9 cellular contexts compared by ENCODE assay signal in genomic region chr4:143188325-143189088, GRCh38. TPM values are rescaled to one million over a fixed set of nuclear protein-coding genes. Genes with fewer than 3 reads are reported as not detected.
DNase-seq lines count a peak whose midpoint lies in the region; ATAC-seq and TF ChIP-seq lines count a peak whose summit lies in the region.
"Had no signal": no experiment of that assay in that cellular context is flagged by ENCODE, and none has a peak within 500 bp of the region (broad histone marks: within the 10 kb centered on the region; RNA-seq: fewer than 3 reads in every experiment).

No MANE protein-coding gene starts in this region.

- peaks cover 5 to 59% (median 8%) of the 10 kb centered on the region in 3 donors for H3K4me1 ChIP-seq in gastroesophageal sphincter

- peaks cover 0 to 43% of the 10 kb centered on the region in 2 donors for H3K36me3 ChIP-seq in gastroesophageal sphincter

- TF ChIP-seq CTCF in WTC11 (IDR thresholded peaks at IDR 0.05): no peak
- no peak for TF ChIP-seq CTCF in gastroesophageal sphincter (IDR thresholded peaks at IDR 0.05)

- no peak for DNase-seq in activated CD4-positive, alpha-beta T cell treated with anti-CD3 and anti-CD28 coated beads for 36 hours
- no peak for DNase-seq in activated CD4-positive, alpha-beta T cell treated with anti-CD3 and anti-CD28 coated beads for 48 hours
- DNase-seq in WTC11 (ENCODE audit: low spot score) (no peak), mesenteric fat pad (ENCODE audit: low spot score) (no peak), amniotic stem cell (lab: John Stamatoyannopoulos, UW) (no peak), NCI-H1436 treated with DMSO at 0.1 percent for 48 hours (lab: John Stamatoyannopoulos, UW) (no peak)
- DNase-seq in stimulated activated naive B cell treated with anti-CD40 and anti-IgM and Interleukin-4, amounts not matched to agents 10 μg/mL and 1 μg/mL and 100 μg/mL, for 72 hours: no peak
- DNase-seq: activated CD8-positive, alpha-beta memory T cell treated with anti-CD3 and anti-CD28 coated beads, Interleukin-2, amount 50 U/mL, for 48 hours had no signal

- POLR2A ChIA-PET in activated CD4-positive, alpha-beta T cell treated with anti-CD3 and anti-CD28 coated beads for 36 hours (lab: Charles Lee): no interaction called here
- POLR2A ChIA-PET in WTC11 (lab: Charles Lee): no interaction called here

- H3K9me3 Mint-ChIP-seq in activated CD4-positive, alpha-beta T cell treated with anti-CD3 and anti-CD28 coated beads for 36 hours (ENCODE audit: low read depth): no peaks in the 10 kb centered on the region
- no peaks in the 10 kb centered on the region for H3K9me3 Mint-ChIP-seq in WTC11
- H3K9me3 Mint-ChIP-seq in stimulated activated naive B cell treated with anti-CD40 and anti-IgM and Interleukin-4, amounts not matched to agents 10 μg/mL and 1 μg/mL and 100 μg/mL, for 72 hours: no peaks in the 10 kb centered on the region

- peaks cover 57% of the 10 kb centered on the region for H3K36me3 Mint-ChIP-seq in activated CD4-positive, alpha-beta T cell treated with anti-CD3 and anti-CD28 coated beads for 36 hours (ENCODE audit: low read depth)
- H3K36me3 Mint-ChIP-seq in WTC11: peaks cover 37% of the 10 kb centered on the region
- peaks cover 23 to 48% of the 10 kb centered on the region in 2 donors for H3K36me3 Mint-ChIP-seq in stimulated activated naive B cell treated with anti-CD40 and anti-IgM and Interleukin-4, amounts not matched to agents 10 μg/mL and 1 μg/mL and 100 μg/mL, for 72 hours

- TF ChIP-seq EP300 in gastroesophageal sphincter (IDR thresholded peaks at IDR 0.05): no peak

- peaks cover 43% of the 10 kb centered on the region for H3K4me1 Mint-ChIP-seq in activated CD4-positive, alpha-beta T cell treated with anti-CD3 and anti-CD28 coated beads for 36 hours
- H3K4me1 Mint-ChIP-seq in WTC11: peaks cover 44% of the 10 kb centered on the region
- peaks cover 28 to 56% of the 10 kb centered on the region in 2 donors for H3K4me1 Mint-ChIP-seq in stimulated activated naive B cell treated with anti-CD40 and anti-IgM and Interleukin-4, amounts not matched to agents 10 μg/mL and 1 μg/mL and 100 μg/mL, for 72 hours

- no peak overlapping the region for H3K27ac ChIP-seq in gastroesophageal sphincter

- ATAC-seq in activated CD4-positive, alpha-beta T cell treated with anti-CD3 and anti-CD28 coated beads for 36 hours: no peak
- ATAC-seq in WTC11 (no peak), gastroesophageal sphincter (no peak)
- ATAC-seq in stimulated activated naive B cell treated with anti-CD40 and anti-IgM and Interleukin-4, amounts not matched to agents 10 μg/mL and 1 μg/mL and 100 μg/mL, for 72 hours (replicated peaks): no peak

- H3K9me3 ChIP-seq in gastroesophageal sphincter: no peaks in the 10 kb centered on the region

- peak overlapping the region; percentile 85 for H3K4me3 Mint-ChIP-seq in activated CD4-positive, alpha-beta T cell treated with anti-CD3 and anti-CD28 coated beads for 36 hours
- H3K4me3 Mint-ChIP-seq in WTC11: peak overlapping the region; percentile 99
- H3K4me3 Mint-ChIP-seq in stimulated activated naive B cell treated with anti-CD40 and anti-IgM and Interleukin-4, amounts not matched to agents 10 μg/mL and 1 μg/mL and 100 μg/mL, for 72 hours: peak overlapping the region; percentile 69 to 80

- peak overlapping the region; percentile 19 to 84 for H3K4me3 ChIP-seq in gastroesophageal sphincter

- CTCF ChIA-PET in activated CD4-positive, alpha-beta T cell treated with anti-CD3 and anti-CD28 coated beads for 36 hours (lab: Charles Lee): interaction anchor here (0.6 to 1.5 kb wide), 3 partner anchors 9 to 646 kb away, joined by 4 to 6 read pairs (median 4); no protein-coding TSS in a partner anchor
- CTCF ChIA-PET in WTC11 (lab: Charles Lee): no interaction called here

- intact Hi-C loops in activated CD4-positive, alpha-beta T cell treated with anti-CD3 and anti-CD28 coated beads for 36 hours (cut with DNase I, micrococcal nuclease): loop anchor here (5.0 to 10.0 kb wide), 10 partner anchors 149 to 1986 kb away; partner anchors contain the start of genes ABCE1 (in 2 of the 2), ANAPC10 (in 2 of the 2), GAB1 (in 1 of the 2) and IL15 (in 1 of the 2)

- H3K27ac Mint-ChIP-seq in activated CD4-positive, alpha-beta T cell treated with anti-CD3 and anti-CD28 coated beads for 36 hours: peak overlapping the region; percentile 83
- H3K27ac Mint-ChIP-seq in WTC11: no peak overlapping the region
- peak overlapping the region; percentile 74 for H3K27ac Mint-ChIP-seq in stimulated activated naive B cell treated with anti-CD40 and anti-IgM and Interleukin-4, amounts not matched to agents 10 μg/mL and 1 μg/mL and 100 μg/mL, for 72 hours

- no peak for TF ChIP-seq POLR2A in gastroesophageal sphincter (IDR thresholded peaks at IDR 0.05)

- H3K27me3 ChIP-seq in gastroesophageal sphincter: no peaks in the 10 kb centered on the region

- 49 to 57% methylated on average over 2 of the region's 2 CpGs for WGBS in gastroesophageal sphincter (ENCODE audit: low coverage in 1 of 2), 2 donors

- no peaks in the 10 kb centered on the region for H3K27me3 Mint-ChIP-seq in activated CD4-positive, alpha-beta T cell treated with anti-CD3 and anti-CD28 coated beads for 36 hours
- no peaks in the 10 kb centered on the region; the same call in 1 of the 2 replicates for H3K27me3 Mint-ChIP-seq in WTC11 (ENCODE audit: low read depth)
- H3K27me3 Mint-ChIP-seq in stimulated activated naive B cell treated with anti-CD40 and anti-IgM and Interleukin-4, amounts not matched to agents 10 μg/mL and 1 μg/mL and 100 μg/mL, for 72 hours: no peaks in the 10 kb centered on the region

TF ChIP-seq in WTC11, 78 proteins besides CTCF, POLR2A, EP300 and RAD21 (continues in another document):
- TF ChIP-seq GRHL2 (CRISPR knock-in tag; IDR thresholded peaks at IDR 0.05; ENCODE audit: insufficient replicate concordance, severe bottlenecking): no peak
- TF ChIP-seq CREM (CRISPR knock-in tag; IDR thresholded peaks at IDR 0.05): no peak
- TF ChIP-seq ZNF121 (CRISPR knock-in tag; IDR thresholded peaks at IDR 0.05): no peak
- TF ChIP-seq, protein P1, sequence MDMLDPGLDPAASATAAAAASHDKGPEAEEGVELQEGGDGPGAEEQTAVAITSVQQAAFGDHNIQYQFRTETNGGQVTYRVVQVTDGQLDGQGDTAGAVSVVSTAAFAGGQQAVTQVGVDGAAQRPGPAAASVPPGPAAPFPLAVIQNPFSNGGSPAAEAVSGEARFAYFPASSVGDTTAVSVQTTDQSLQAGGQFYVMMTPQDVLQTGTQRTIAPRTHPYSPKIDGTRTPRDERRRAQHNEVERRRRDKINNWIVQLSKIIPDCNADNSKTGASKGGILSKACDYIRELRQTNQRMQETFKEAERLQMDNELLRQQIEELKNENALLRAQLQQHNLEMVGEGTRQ (CRISPR knock-in tag; IDR thresholded peaks at IDR 0.05): no peak
- TF ChIP-seq, protein P2, sequence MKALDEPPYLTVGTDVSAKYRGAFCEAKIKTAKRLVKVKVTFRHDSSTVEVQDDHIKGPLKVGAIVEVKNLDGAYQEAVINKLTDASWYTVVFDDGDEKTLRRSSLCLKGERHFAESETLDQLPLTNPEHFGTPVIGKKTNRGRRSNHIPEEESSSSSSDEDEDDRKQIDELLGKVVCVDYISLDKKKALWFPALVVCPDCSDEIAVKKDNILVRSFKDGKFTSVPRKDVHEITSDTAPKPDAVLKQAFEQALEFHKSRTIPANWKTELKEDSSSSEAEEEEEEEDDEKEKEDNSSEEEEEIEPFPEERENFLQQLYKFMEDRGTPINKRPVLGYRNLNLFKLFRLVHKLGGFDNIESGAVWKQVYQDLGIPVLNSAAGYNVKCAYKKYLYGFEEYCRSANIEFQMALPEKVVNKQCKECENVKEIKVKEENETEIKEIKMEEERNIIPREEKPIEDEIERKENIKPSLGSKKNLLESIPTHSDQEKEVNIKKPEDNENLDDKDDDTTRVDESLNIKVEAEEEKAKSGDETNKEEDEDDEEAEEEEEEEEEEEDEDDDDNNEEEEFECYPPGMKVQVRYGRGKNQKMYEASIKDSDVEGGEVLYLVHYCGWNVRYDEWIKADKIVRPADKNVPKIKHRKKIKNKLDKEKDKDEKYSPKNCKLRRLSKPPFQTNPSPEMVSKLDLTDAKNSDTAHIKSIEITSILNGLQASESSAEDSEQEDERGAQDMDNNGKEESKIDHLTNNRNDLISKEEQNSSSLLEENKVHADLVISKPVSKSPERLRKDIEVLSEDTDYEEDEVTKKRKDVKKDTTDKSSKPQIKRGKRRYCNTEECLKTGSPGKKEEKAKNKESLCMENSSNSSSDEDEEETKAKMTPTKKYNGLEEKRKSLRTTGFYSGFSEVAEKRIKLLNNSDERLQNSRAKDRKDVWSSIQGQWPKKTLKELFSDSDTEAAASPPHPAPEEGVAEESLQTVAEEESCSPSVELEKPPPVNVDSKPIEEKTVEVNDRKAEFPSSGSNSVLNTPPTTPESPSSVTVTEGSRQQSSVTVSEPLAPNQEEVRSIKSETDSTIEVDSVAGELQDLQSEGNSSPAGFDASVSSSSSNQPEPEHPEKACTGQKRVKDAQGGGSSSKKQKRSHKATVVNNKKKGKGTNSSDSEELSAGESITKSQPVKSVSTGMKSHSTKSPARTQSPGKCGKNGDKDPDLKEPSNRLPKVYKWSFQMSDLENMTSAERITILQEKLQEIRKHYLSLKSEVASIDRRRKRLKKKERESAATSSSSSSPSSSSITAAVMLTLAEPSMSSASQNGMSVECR (CRISPR knock-in tag; IDR thresholded peaks at IDR 0.05; ENCODE audit: borderline replicate concordance): no peak
- TF ChIP-seq, protein P3, sequence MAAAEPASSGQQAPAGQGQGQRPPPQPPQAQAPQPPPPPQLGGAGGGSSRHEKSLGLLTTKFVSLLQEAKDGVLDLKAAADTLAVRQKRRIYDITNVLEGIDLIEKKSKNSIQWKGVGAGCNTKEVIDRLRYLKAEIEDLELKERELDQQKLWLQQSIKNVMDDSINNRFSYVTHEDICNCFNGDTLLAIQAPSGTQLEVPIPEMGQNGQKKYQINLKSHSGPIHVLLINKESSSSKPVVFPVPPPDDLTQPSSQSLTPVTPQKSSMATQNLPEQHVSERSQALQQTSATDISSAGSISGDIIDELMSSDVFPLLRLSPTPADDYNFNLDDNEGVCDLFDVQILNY (CRISPR knock-in tag; IDR thresholded peaks at IDR 0.05): no peak
- no peak for TF ChIP-seq PRRX2 (CRISPR knock-in tag; IDR thresholded peaks at IDR 0.05)
- no peak for TF ChIP-seq ETV6 (CRISPR knock-in tag; IDR thresholded peaks at IDR 0.05)
- no peak for TF ChIP-seq SMAD4 (CRISPR knock-in tag; IDR thresholded peaks at IDR 0.05)
- no peak for TF ChIP-seq JUN (CRISPR knock-in tag; IDR thresholded peaks at IDR 0.05)
- TF ChIP-seq CREB1 (CRISPR knock-in tag; IDR thresholded peaks at IDR 0.05): no peak

RNA-seq across cellular contexts. Expression of gene USP38, which starts 3.8 kb away (rescaled TPM):
- total RNA-seq in activated CD4-positive, alpha-beta T cell treated with anti-CD3 and anti-CD28 coated beads for 36 hours: 10 to 100 TPM; 17.4 to 20.0 TPM
- total RNA-seq in WTC11 (2021) (9.9 to 10.3 TPM (median 10.0 TPM) in 3 replicates), gastroesophageal sphincter (10 to 100 TPM; 24.2 to 29.9 (median 26.5) TPM), mesenteric fat pad (20.7 TPM)
